In genomic region chr11:108854366-108854765, GRCh38 we compare ENCODE assay signal across 9 cellular contexts.
DNase-seq lines count a peak whose midpoint lies in the region; ATAC-seq and TF ChIP-seq lines count a peak whose summit lies in the region.
"Had no signal": no experiment of that assay in that cellular context is flagged by ENCODE, and none has a peak within 500 bp of the region (broad histone marks: within the 10 kb centered on the region; RNA-seq: fewer than 3 reads in every experiment).

No MANE protein-coding gene starts in this region.

- no peak for DNase-seq in activated CD8-positive, alpha-beta memory T cell treated with anti-CD3 and anti-CD28 coated beads, Interleukin-2, amount 10 ng/mL, durations not matched to agents 7 days and 5 days
- no peak for DNase-seq in activated CD8-positive, alpha-beta memory T cell treated with anti-CD3 and anti-CD28 coated beads, Interleukin-2, amount 50 U/mL, for 4 hours
- DNase-seq in adipocyte (ENCODE audit: low read depth) (no peak), osteocyte (ENCODE audit: extremely low spot score, unreplicated experiment) (no peak), A673 (ENCODE audit: low spot score) (no peak), kidney glomerular epithelial cell (lab: John Stamatoyannopoulos, UW) (no peak), Kasumi-1 (lab: John Stamatoyannopoulos, UW) (no peak)

- H3K4me3 ChIP-seq in adipocyte (ENCODE audit: low read length) = peak overlapping the region; percentile 60
- H3K4me3 ChIP-seq in A673 (ENCODE audit: low read depth, low read length, poor library complexity, severe bottlenecking) = no peak overlapping the region

- CTCF ChIA-PET in activated CD8-positive, alpha-beta memory T cell treated with anti-CD3 and anti-CD28 coated beads, Interleukin-2, amount 10 ng/mL, durations not matched to agents 7 days and 5 days (lab: Charles Lee) = interaction anchor here (1.6 kb wide), 1 partner anchor 846 kb away, joined by 5 read pairs; the partner anchor contains the start of gene CUL5
- CTCF ChIA-PET in A673 (lab: Charles Lee) = no interaction called here

- H3K9me3 ChIP-seq in adipocyte (ENCODE audit: control insufficient read depth, low read length) (no peaks in the 10 kb centered on the region), A673 (ENCODE audit: low read depth, low read length, poor library complexity, severe bottlenecking) (no peaks in the 10 kb centered on the region)

- TF ChIP-seq CTCF in osteocyte (IDR thresholded peaks at IDR 0.05) (no peak), A673 (conservative IDR thresholded peaks at IDR 0.05; ENCODE audit: low read depth, low read length) (no peak)

- H3K27me3 ChIP-seq in adipocyte (replicated peaks; ENCODE audit: control insufficient read depth, insufficient read depth, low read length) = no peaks in the 10 kb centered on the region
- H3K27me3 ChIP-seq in A673 (replicated peaks; ENCODE audit: insufficient read depth, low read depth, low read length, poor library complexity) = no peaks in the 10 kb centered on the region

- H3K4me1 Mint-ChIP-seq in activated CD8-positive, alpha-beta memory T cell treated with anti-CD3 and anti-CD28 coated beads, Interleukin-2, amount 10 ng/mL, durations not matched to agents 7 days and 5 days = peaks cover 25% of the 10 kb centered on the region
- H3K4me1 Mint-ChIP-seq in osteocyte (ENCODE audit: unreplicated experiment) = peaks cover 30% of the 10 kb centered on the region

- intact Hi-C loops in A673 (cut with micrococcal nuclease; ENCODE audit: unreplicated experiment) = no loop called here

- H3K36me3 Mint-ChIP-seq in activated CD8-positive, alpha-beta memory T cell treated with anti-CD3 and anti-CD28 coated beads, Interleukin-2, amount 10 ng/mL, durations not matched to agents 7 days and 5 days = peaks cover 10% of the 10 kb centered on the region
- peaks cover 2% of the 10 kb centered on the region for H3K36me3 Mint-ChIP-seq in osteocyte (ENCODE audit: unreplicated experiment)

- peaks cover 13% of the 10 kb centered on the region for H3K4me1 ChIP-seq in adipocyte (ENCODE audit: control insufficient read depth, insufficient read depth, low read length)
- H3K4me1 ChIP-seq in A673 (ENCODE audit: insufficient read depth, low read length, poor library complexity, severe bottlenecking) = peaks cover 13% of the 10 kb centered on the region

- H3K9me3 Mint-ChIP-seq in activated CD8-positive, alpha-beta memory T cell treated with anti-CD3 and anti-CD28 coated beads, Interleukin-2, amount 10 ng/mL, durations not matched to agents 7 days and 5 days (ENCODE audit: low read depth) = no peaks in the 10 kb centered on the region
- H3K9me3 Mint-ChIP-seq in osteocyte (ENCODE audit: unreplicated experiment) = no peaks in the 10 kb centered on the region

- no peaks in the 10 kb centered on the region for H3K27me3 Mint-ChIP-seq in activated CD8-positive, alpha-beta memory T cell treated with anti-CD3 and anti-CD28 coated beads, Interleukin-2, amount 10 ng/mL, durations not matched to agents 7 days and 5 days
- no peaks in the 10 kb centered on the region for H3K27me3 Mint-ChIP-seq in osteocyte (ENCODE audit: unreplicated experiment)

- no TSS peak for BruUV-seq in A673 (replicated peaks; lab: Mats Ljungman, UMichigan)

- no peaks in the 10 kb centered on the region for H3K36me3 ChIP-seq in adipocyte (ENCODE audit: control insufficient read depth, insufficient read depth, low read length, severe bottlenecking)
- no peaks in the 10 kb centered on the region for H3K36me3 ChIP-seq in A673 (ENCODE audit: insufficient read depth, low read length, poor library complexity, severe bottlenecking)

- no peak overlapping the region for H3K27ac ChIP-seq in A673 (ENCODE audit: low read depth, low read length, poor library complexity, severe bottlenecking)
- H3K27ac ChIP-seq: VCaP had no signal

- H3K4me3 Mint-ChIP-seq in activated CD8-positive, alpha-beta memory T cell treated with anti-CD3 and anti-CD28 coated beads, Interleukin-2, amount 10 ng/mL, durations not matched to agents 7 days and 5 days = peak overlapping the region; percentile 76
- peak overlapping the region; percentile 49 for H3K4me3 Mint-ChIP-seq in osteocyte (ENCODE audit: unreplicated experiment)

- H3K27ac Mint-ChIP-seq in activated CD8-positive, alpha-beta memory T cell treated with anti-CD3 and anti-CD28 coated beads, Interleukin-2, amount 10 ng/mL, durations not matched to agents 7 days and 5 days = peak overlapping the region; percentile 96
- H3K27ac Mint-ChIP-seq in osteocyte (ENCODE audit: unreplicated experiment) = peak overlapping the region; percentile 67

- H3K9ac ChIP-seq in adipocyte (ENCODE audit: low read length) = no peak overlapping the region

- POLR2A ChIA-PET in A673 (lab: Charles Lee; ENCODE audit: low non-redundant PET) = no interaction called here

- peak; percentile 92 for ATAC-seq in activated CD8-positive, alpha-beta memory T cell treated with anti-CD3 and anti-CD28 coated beads, Interleukin-2, amount 10 ng/mL, durations not matched to agents 7 days and 5 days
- peak; percentile 88 for ATAC-seq in HG03066 (IDR thresholded peaks at IDR 0.05; ENCODE audit: low read depth, unreplicated experiment)
